ENCODE assay signal across 1 cellular context in the genomic region with DNA sequence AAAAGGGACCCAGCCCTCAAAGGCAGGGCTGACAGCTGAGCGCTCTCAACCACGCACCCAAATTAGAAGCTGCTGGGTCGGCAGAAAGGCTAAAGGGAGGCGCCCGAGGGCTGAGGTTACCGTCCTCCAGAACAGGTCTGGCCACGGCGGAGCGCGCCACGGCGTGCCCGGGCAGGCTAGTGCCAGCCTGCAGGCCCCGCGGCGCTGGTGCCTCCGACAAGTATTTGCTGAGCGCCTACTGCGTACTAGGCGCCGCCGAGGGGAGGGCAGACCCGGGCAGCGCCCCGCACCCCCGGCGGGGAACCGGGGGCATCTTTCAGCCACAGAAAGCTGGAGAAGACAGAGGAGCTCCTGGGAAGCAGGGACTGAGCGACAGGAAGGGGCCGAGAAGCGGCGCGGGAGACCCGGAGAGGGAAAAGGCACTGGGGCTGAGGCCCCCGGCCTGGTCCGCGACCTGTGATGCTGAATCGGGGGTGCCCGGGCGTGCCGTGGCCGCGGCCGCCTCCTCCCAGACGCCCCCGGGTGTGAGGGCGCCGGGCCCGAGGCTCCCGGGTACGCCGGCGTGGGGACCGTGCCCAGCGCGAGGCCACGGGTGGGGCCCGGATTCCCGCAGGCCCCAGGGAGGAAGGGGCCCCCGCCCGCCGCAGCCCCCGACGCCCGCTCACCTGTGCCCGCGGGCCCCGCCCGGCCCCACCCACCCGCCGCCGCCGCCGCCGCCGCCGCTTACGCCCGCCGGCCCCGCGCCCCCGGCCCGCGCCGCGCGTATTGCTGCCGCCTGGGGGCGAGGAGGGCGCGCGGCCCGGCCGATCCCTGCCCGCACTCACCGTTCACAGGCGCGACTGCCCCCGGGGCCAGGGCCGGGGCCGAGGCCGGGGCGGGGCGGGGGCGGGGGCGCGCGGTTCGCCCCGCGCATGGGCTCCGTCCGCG.
TF ChIP-seq lines count a peak whose summit lies in the region.

No MANE protein-coding gene starts in this region.

TF ChIP-seq in endothelial cell of umbilical vein, 7 proteins besides CTCF, POLR2A, EP300 and RAD21:
- TF ChIP-seq POLR2AphosphoS5 (IDR thresholded peaks at IDR 0.05; ENCODE audit: insufficient read depth, low read depth, low read length) (peak; percentile 28), GATA2 (IDR thresholded peaks at IDR 0.05; ENCODE audit: insufficient read depth, insufficient read length, low read depth, low read length) (no peak), MYC (IDR thresholded peaks at IDR 0.05; ENCODE audit: low read depth, low read length) (no peak), EZH2 (IDR thresholded peaks at IDR 0.05; ENCODE audit: borderline replicate concordance, low read depth, low read length, severe bottlenecking) (no peak), FOS (IDR thresholded peaks at IDR 0.05; ENCODE audit: borderline replicate concordance, insufficient read depth, low read length) (no peak), JUN (IDR thresholded peaks at IDR 0.05; ENCODE audit: borderline replicate concordance, insufficient read depth, insufficient read length, low read depth) (no peak)
TF ChIP-seq in endothelial cell of umbilical vein: peak in this region for 1.
